19 cellular contexts compared by ENCODE assay signal in genomic region chr2:76083248-76083647, GRCh38.
"Had no signal": no experiment of that assay in that cellular context is flagged by ENCODE, and none has a peak within 500 bp of the region (broad histone marks: within the 10 kb centered on the region; RNA-seq: fewer than 3 reads in every experiment).

No MANE protein-coding gene starts in this region.

- H3K27ac ChIP-seq: SJSA1, SK-N-MC had no signal

- H3K4me1 ChIP-seq: SJSA1 had no signal

- H3K9me3 ChIP-seq: MG63, SJSA1 had no signal

- H3K27me3 ChIP-seq: MG63, SJSA1 had no signal

- H3K36me3 ChIP-seq: MG63, SJSA1 had no signal

- H3K4me3 ChIP-seq: MG63, SJSA1, SK-N-MC had no signal

- DNase-seq: KBM-7, MG63, NCI-H1092, NCI-H1436 treated with DMSO at 0.1 percent for 48 hours, NCI-H1694, NCI-H187 treated with DMSO at 0.1 percent for 48 hours, NCI-H2029 treated with DMSO at 0.1 percent for 48 hours, NCI-H2171, NCI-H226, NCI-H446, NCI-H510A, NCI-H524 treated with DMSO at 0.1 percent for 48 hours, NCI-H69, NCI-H774, Right ventricle myocardium superior, RPMI8226, SIG-M5 had no signal
